11 cellular contexts compared by ENCODE assay signal in genomic region chr14:92322516-92322915, GRCh38. TPM values are rescaled to one million over a fixed set of nuclear protein-coding genes. Genes with fewer than 3 reads are reported as not detected.
DNase-seq lines count a peak whose midpoint lies in the region; FAIRE-seq and TF ChIP-seq lines count a peak whose summit lies in the region.
"Had no signal": no experiment of that assay in that cellular context is flagged by ENCODE, and none has a peak within 500 bp of the region (broad histone marks: within the 10 kb centered on the region; RNA-seq: fewer than 3 reads in every experiment).

No MANE protein-coding gene starts in this region.

- H3K27me3 ChIP-seq in stomach smooth muscle (ENCODE audit: control insufficient read depth in 1 of 2, insufficient read depth in 2 of 2, low read length in 2 of 2) = peaks cover 30 to 57% of the 10 kb centered on the region in 2 donors

- peaks cover 15% of the 10 kb centered on the region for H3K4me1 ChIP-seq in stomach smooth muscle (ENCODE audit: control insufficient read depth, insufficient read depth, low read length)

- peaks cover 4% of the 10 kb centered on the region for H3K9me3 Mint-ChIP-seq in activated CD4-positive, alpha-beta T cell treated with anti-CD3 and anti-CD28 coated beads, Interleukin-2, amount 10 ng/mL, durations not matched to agents 24 days and 14 days
- H3K9me3 Mint-ChIP-seq in activated naive CD8-positive, alpha-beta T cell (ENCODE audit: low read depth) = no peaks in the 10 kb centered on the region
- no peaks in the 10 kb centered on the region for H3K9me3 Mint-ChIP-seq in immature natural killer cell

- intact Hi-C loops in activated CD4-positive, alpha-beta T cell treated with anti-CD3 and anti-CD28 coated beads, Interleukin-2, amount 10 ng/mL, durations not matched to agents 24 days and 14 days (cut with micrococcal nuclease) = no loop called here

- no peak for DNase-seq in activated CD4-positive, alpha-beta T cell treated with anti-CD3 and anti-CD28 coated beads, Interleukin-2, amount 10 ng/mL, durations not matched to agents 24 days and 14 days
- no peak for DNase-seq in activated CD4-positive, alpha-beta T cell treated with anti-CD3 and anti-CD28 coated beads, Interleukin-2, amount 50 U/mL, for 4 hours
- DNase-seq in immature natural killer cell (no peak), GM12891 (ENCODE audit: insufficient read length, low spot score) (no peak), NCI-H1048 (lab: John Stamatoyannopoulos, UW) (no peak), NCI-H510A (lab: John Stamatoyannopoulos, UW) (no peak)

- H3K27ac Mint-ChIP-seq in activated CD4-positive, alpha-beta T cell treated with anti-CD3 and anti-CD28 coated beads, Interleukin-2, amount 10 ng/mL, durations not matched to agents 24 days and 14 days = no peak overlapping the region
- H3K27ac Mint-ChIP-seq in activated naive CD8-positive, alpha-beta T cell = no peak overlapping the region
- no peak overlapping the region for H3K27ac Mint-ChIP-seq in immature natural killer cell

- H3K27ac ChIP-seq in stomach smooth muscle (ENCODE audit: low read length) = no peak overlapping the region

- peaks cover 72% of the 10 kb centered on the region for H3K27me3 Mint-ChIP-seq in activated CD4-positive, alpha-beta T cell treated with anti-CD3 and anti-CD28 coated beads, Interleukin-2, amount 10 ng/mL, durations not matched to agents 24 days and 14 days
- H3K27me3 Mint-ChIP-seq in activated naive CD8-positive, alpha-beta T cell = peaks cover 21% of the 10 kb centered on the region
- H3K27me3 Mint-ChIP-seq in immature natural killer cell (ENCODE audit: low read depth in 3 of 3) = peaks cover 16 to 33% (median 18%) of the 10 kb centered on the region in 3 donors

- no peaks in the 10 kb centered on the region for H3K9me3 ChIP-seq in stomach smooth muscle (ENCODE audit: control insufficient read depth in 2 of 2, low read length in 2 of 2)

- H3K36me3 ChIP-seq in stomach smooth muscle (ENCODE audit: control insufficient read depth in 2 of 2, insufficient read depth in 2 of 2, low read length in 2 of 2) = no peaks in the 10 kb centered on the region

- H3K4me3 Mint-ChIP-seq in activated CD4-positive, alpha-beta T cell treated with anti-CD3 and anti-CD28 coated beads, Interleukin-2, amount 10 ng/mL, durations not matched to agents 24 days and 14 days = peak overlapping the region; percentile 66
- H3K4me3 Mint-ChIP-seq in activated naive CD8-positive, alpha-beta T cell = peak overlapping the region; percentile 74
- peak overlapping the region in 4 of 5 donors; percentile 59 to 73 (median 66) for H3K4me3 Mint-ChIP-seq in immature natural killer cell

- no peak for TF ChIP-seq POLR2A in GM12891 (IDR thresholded peaks at IDR 0.05; ENCODE audit: low read depth, low read length)

- H3K4me1 Mint-ChIP-seq in activated CD4-positive, alpha-beta T cell treated with anti-CD3 and anti-CD28 coated beads, Interleukin-2, amount 10 ng/mL, durations not matched to agents 24 days and 14 days = no peaks in the 10 kb centered on the region
- H3K4me1 Mint-ChIP-seq in activated naive CD8-positive, alpha-beta T cell (ENCODE audit: low read depth) = peaks cover 3% of the 10 kb centered on the region
- peaks cover 0 to 6% of the 10 kb centered on the region in 2 donors for H3K4me1 Mint-ChIP-seq in immature natural killer cell

- no peak overlapping the region for H3K9ac ChIP-seq in stomach smooth muscle (ENCODE audit: low read length in 2 of 2)

- peak overlapping the region; percentile 46 to 58 for H3K4me3 ChIP-seq in stomach smooth muscle (ENCODE audit: low read length in 2 of 2)

- no peak for FAIRE-seq in GM12891 (lab: Jason Lieb, UNC)
- FAIRE-seq: GM18507 had no signal

- no peaks in the 10 kb centered on the region for H3K36me3 Mint-ChIP-seq in activated CD4-positive, alpha-beta T cell treated with anti-CD3 and anti-CD28 coated beads, Interleukin-2, amount 10 ng/mL, durations not matched to agents 24 days and 14 days (ENCODE audit: low read depth)
- H3K36me3 Mint-ChIP-seq in activated naive CD8-positive, alpha-beta T cell = no peaks in the 10 kb centered on the region
- H3K36me3 Mint-ChIP-seq in immature natural killer cell = peaks cover 0 to 4% (median 0%) of the 10 kb centered on the region in 3 donors

TF ChIP-seq in GM12891, 5 proteins besides CTCF, POLR2A, EP300 and RAD21:
- no peak for TF ChIP-seq POU2F2 (IDR thresholded peaks at IDR 0.05; ENCODE audit: low read depth, low read length)
- no peak for TF ChIP-seq PAX5 (IDR thresholded peaks at IDR 0.05; ENCODE audit: insufficient read depth, low read length, severe bottlenecking)
- no peak for TF ChIP-seq POLR2AphosphoS5 (IDR thresholded peaks at IDR 0.05; ENCODE audit: low read depth, low read length)
- TF ChIP-seq SPI1 (IDR thresholded peaks at IDR 0.05; ENCODE audit: low read depth, low read length) = no peak
- no peak for TF ChIP-seq TAF1 (IDR thresholded peaks at IDR 0.05; ENCODE audit: low read depth, low read length)

RNA-seq across cellular contexts. Expression of gene SLC24A4, which starts 0.4 kb away (rescaled TPM):
- not detected in 2 replicates for total RNA-seq in activated CD4-positive, alpha-beta T cell treated with anti-CD3 and anti-CD28 coated beads, Interleukin-2, amount 10 ng/mL, durations not matched to agents 24 days and 14 days
- polyA plus RNA-seq in immature natural killer cell = under 1 TPM; 0.05 to 0.52 (median 0.12) TPM
- polyA plus RNA-seq in GM12891 (2012; ENCODE audit: low read depth, missing spikeins) = 0.05 TPM
- total RNA-seq: Daoy, HT1080 had no signal
